8 cellular contexts compared by ENCODE assay signal in the genomic region with DNA sequence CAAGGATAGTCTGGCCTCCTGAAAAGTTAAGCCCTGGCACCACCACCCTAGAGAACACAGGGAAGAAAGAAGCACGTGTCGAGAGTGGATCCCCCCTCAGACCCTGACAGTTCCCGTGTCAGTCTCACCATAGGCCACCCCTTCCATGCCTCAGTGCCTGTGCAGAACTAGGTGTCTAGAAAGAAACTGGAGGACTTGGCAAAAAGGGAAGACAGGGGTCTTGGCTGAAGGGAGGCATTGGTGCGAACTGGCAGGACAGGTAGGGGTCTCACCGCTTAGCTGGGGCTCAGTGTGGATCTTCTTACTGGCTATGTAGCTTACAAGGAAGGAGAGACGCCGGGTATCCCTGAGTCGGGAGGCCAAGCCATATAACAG. TPM values are rescaled to one million over a fixed set of nuclear protein-coding genes. Genes with fewer than 3 reads are reported as not detected.
A peak's percentile ranks its signal among the peaks of the same experiment; 100 is the strongest.
DNase-seq lines count a peak whose midpoint lies in the region; ATAC-seq, FAIRE-seq and TF ChIP-seq lines count a peak whose summit lies in the region.

No MANE protein-coding gene starts in this region.

- 17% methylated on average over 8 of the region's 8 CpGs for WGBS in hepatocyte (ENCODE audit: low lambda C conversion rate, missing lambda C conversion rate)

- peak; percentile 35 for DNase-seq in H7
- DNase-seq in activated CD4-positive, alpha-beta memory T cell treated with anti-CD3 and anti-CD28 coated beads for 36 hours: no peak
- no peak for DNase-seq in hepatocyte (ENCODE audit: low spot score)
- DNase-seq in DMS79 (lab: John Stamatoyannopoulos, UW): no peak
- no peak for DNase-seq in NCI-H446 treated with DMSO at 0.1 percent for 48 hours (lab: John Stamatoyannopoulos, UW)
- DNase-seq in H54 (ENCODE audit: insufficient read length, low spot score): no peak

- H3K79me2 ChIP-seq in hepatocyte: peaks cover 20% of the 10 kb centered on the region

- H3K4me1 Mint-ChIP-seq in activated CD4-positive, alpha-beta memory T cell treated with anti-CD3 and anti-CD28 coated beads for 36 hours (ENCODE audit: low read depth): peaks cover 22% of the 10 kb centered on the region

- no peaks in the 10 kb centered on the region for H3K27me3 Mint-ChIP-seq in activated CD4-positive, alpha-beta memory T cell treated with anti-CD3 and anti-CD28 coated beads for 36 hours

- no peaks in the 10 kb centered on the region for H3K27me3 ChIP-seq in H7 (ENCODE audit: control insufficient read depth, insufficient read depth, low read length)
- no peaks in the 10 kb centered on the region for H3K27me3 ChIP-seq in hepatocyte
- H3K27me3 ChIP-seq in skeletal muscle tissue (ENCODE audit: control insufficient read depth in 3 of 3, insufficient read depth in 3 of 3, low read length in 3 of 3): no peaks in the 10 kb centered on the region

- H3K27ac Mint-ChIP-seq in activated CD4-positive, alpha-beta memory T cell treated with anti-CD3 and anti-CD28 coated beads for 36 hours: peak overlapping the region; percentile 87

- peaks cover 26% of the 10 kb centered on the region for H3K36me3 Mint-ChIP-seq in activated CD4-positive, alpha-beta memory T cell treated with anti-CD3 and anti-CD28 coated beads for 36 hours

- peak overlapping the region; percentile 99 for H3K4me3 Mint-ChIP-seq in activated CD4-positive, alpha-beta memory T cell treated with anti-CD3 and anti-CD28 coated beads for 36 hours

- H3K27ac ChIP-seq in hepatocyte (peak overlapping the region; percentile 89), skeletal muscle tissue (ENCODE audit: low read depth, low read length) (peak overlapping the region; percentile 70)

- H3K9ac ChIP-seq in skeletal muscle tissue (ENCODE audit: low read depth in 1 of 3, low read length in 3 of 3): peak overlapping the region; percentile 76 to 99 (median 94)

- H3K9me3 ChIP-seq in hepatocyte (ENCODE audit: low read depth) (no peaks in the 10 kb centered on the region), skeletal muscle tissue (ENCODE audit: control insufficient read depth in 3 of 3, low read length in 3 of 3) (no peaks in the 10 kb centered on the region)

- POLR2A ChIA-PET in activated CD4-positive, alpha-beta memory T cell treated with anti-CD3 and anti-CD28 coated beads for 36 hours (lab: Charles Lee): interaction anchor here (1.0 to 5.3 kb wide), 2 partner anchors 10 to 12 kb away, joined by 3 to 37 read pairs; a partner anchor contains a TSS

- H3K9me2 ChIP-seq in hepatocyte (replicated peaks; ENCODE audit: insufficient read depth): no peaks in the 10 kb centered on the region

- no peak for TF ChIP-seq CTCF in hepatocyte (IDR thresholded peaks at IDR 0.05; ENCODE audit: poor library complexity)

- H3K36me3 ChIP-seq in H7 (replicated peaks; ENCODE audit: control insufficient read depth, insufficient read depth, low read length) (peaks cover 38% of the 10 kb centered on the region), hepatocyte (replicated peaks; ENCODE audit: insufficient read depth, low read depth) (no peaks in the 10 kb centered on the region), skeletal muscle tissue (ENCODE audit: control insufficient read depth in 3 of 3, insufficient read depth in 3 of 3, low read length in 3 of 3) (peaks cover 60 to 63% (median 62%) of the 10 kb centered on the region in 3 donors)

- intact Hi-C loops in activated CD4-positive, alpha-beta memory T cell treated with anti-CD3 and anti-CD28 coated beads for 36 hours (cut with micrococcal nuclease): loop anchor here (1.0 to 5.0 kb wide), 3 partner anchors 10 to 568 kb away; a partner anchor contains a TSS

- ATAC-seq in HG03196 (IDR thresholded peaks at IDR 0.05; ENCODE audit: unreplicated experiment): no peak

- H3K4me3 ChIP-seq in H7 (ENCODE audit: insufficient read depth, low read depth, low read length) (peak overlapping the region; percentile 84), hepatocyte (peak overlapping the region; percentile 64), skeletal muscle tissue (ENCODE audit: low read length in 3 of 3) (peak overlapping the region; percentile 82 to 99 (median 85))

- TF ChIP-seq POLR2A in H54 (IDR thresholded peaks at IDR 0.05; ENCODE audit: low read depth, low read length): no peak

- H3K4me2 ChIP-seq in hepatocyte: peak overlapping the region; percentile 95

- H2AFZ ChIP-seq in hepatocyte: peak overlapping the region; percentile 51

- H3K4me1 ChIP-seq in hepatocyte (ENCODE audit: insufficient read depth) (peaks cover 5% of the 10 kb centered on the region), skeletal muscle tissue (ENCODE audit: control insufficient read depth in 3 of 3, insufficient read depth in 3 of 3, low read length in 3 of 3) (peaks cover 18 to 32% (median 24%) of the 10 kb centered on the region in 3 donors)

- no peaks in the 10 kb centered on the region for H3K9me3 Mint-ChIP-seq in activated CD4-positive, alpha-beta memory T cell treated with anti-CD3 and anti-CD28 coated beads for 36 hours

- no peaks in the 10 kb centered on the region for H4K20me1 ChIP-seq in hepatocyte (ENCODE audit: insufficient read depth, poor library complexity, severe bottlenecking)

- FAIRE-seq in H54 (lab: Jason Lieb, UNC): no peak

- CTCF ChIA-PET in activated CD4-positive, alpha-beta memory T cell treated with anti-CD3 and anti-CD28 coated beads for 36 hours (lab: Charles Lee): interaction anchor here (0.6 to 1.6 kb wide), 3 partner anchors 9 to 345 kb away, joined by 3 to 6 read pairs (median 4); a partner anchor contains a TSS

RNA-seq across cellular contexts. Expression of a gene that starts 0.5 kb away (rescaled TPM):
- 308 and 312 TPM in 2 replicates for total RNA-seq in H7 (2014; rRNA removed; shearing (Covaris generic))
- 100 to 1,000 TPM; 249 to 286 TPM for total RNA-seq in activated CD4-positive, alpha-beta memory T cell treated with anti-CD3 and anti-CD28 coated beads for 36 hours
- total RNA-seq in hepatocyte (206 and 232 TPM in 2 replicates), skeletal muscle tissue (393 TPM)
- polyA plus RNA-seq in hepatocyte: 104 and 112 TPM in 2 replicates

RNA-seq across cellular contexts. Expression of a gene that starts 10.2 kb away (rescaled TPM):
- total RNA-seq in H7 (2014; rRNA removed; shearing (Covaris generic)): 118 and 137 TPM in 2 replicates
- total RNA-seq in activated CD4-positive, alpha-beta memory T cell treated with anti-CD3 and anti-CD28 coated beads for 36 hours: 100 to 1,000 TPM; 124 to 128 TPM
- total RNA-seq in hepatocyte (57.7 and 79.9 TPM in 2 replicates), skeletal muscle tissue (92.9 TPM)
- 38.2 and 42.6 TPM in 2 replicates for polyA plus RNA-seq in hepatocyte

RNA-seq across cellular contexts. Expression of a gene that starts 16.6 kb away (rescaled TPM):
- 64.4 and 73.0 TPM in 2 replicates for total RNA-seq in H7 (2014; rRNA removed; shearing (Covaris generic))
- total RNA-seq in activated CD4-positive, alpha-beta memory T cell treated with anti-CD3 and anti-CD28 coated beads for 36 hours: 10 to 100 TPM; 44.1 to 45.3 TPM
- 44.2 and 44.6 TPM in 2 replicates for total RNA-seq in hepatocyte
- polyA plus RNA-seq in hepatocyte: 31.4 and 32.7 TPM in 2 replicates
- 37.1 TPM for total RNA-seq in skeletal muscle tissue

RNA-seq across cellular contexts. Expression of a gene that starts 28.8 kb away (rescaled TPM):
- total RNA-seq in H7 (2014; rRNA removed; shearing (Covaris generic)): 81.1 and 87.3 TPM in 2 replicates
- not detected for total RNA-seq in activated CD4-positive, alpha-beta memory T cell treated with anti-CD3 and anti-CD28 coated beads for 36 hours
- total RNA-seq in hepatocyte (343 and 396 TPM in 2 replicates), skeletal muscle tissue (601 TPM)
- polyA plus RNA-seq in hepatocyte: 437 and 474 TPM in 2 replicates
